ENCODE assay signal across 27 cellular contexts in the genomic region with DNA sequence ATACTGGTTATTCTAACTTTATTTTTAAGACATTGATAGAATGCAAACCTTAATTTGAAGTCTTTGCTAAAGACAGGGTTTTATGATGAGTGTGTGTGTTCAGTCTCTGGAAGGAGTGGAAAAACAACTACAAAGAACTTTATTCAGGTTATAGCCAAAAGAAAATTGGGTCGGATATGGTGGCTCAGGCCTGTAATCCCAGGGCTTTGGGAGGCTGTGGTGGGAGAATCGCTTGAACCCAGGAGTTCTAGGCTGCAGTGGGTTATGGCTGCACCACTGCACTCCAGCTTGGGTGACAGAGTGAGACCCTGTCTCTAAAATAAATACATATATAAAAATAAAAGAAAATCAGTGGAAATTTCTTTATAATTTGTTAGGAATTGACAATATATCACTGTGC.
"Had no signal": no experiment of that assay in that cellular context is flagged by ENCODE, and none has a peak within 500 bp of the region (broad histone marks: within the 10 kb centered on the region; RNA-seq: fewer than 3 reads in every experiment).

No MANE protein-coding gene starts in this region.

- H3K36me3 ChIP-seq: neural progenitor cell, neutrophil, ovary, pancreas, prostate gland, right atrium auricular region, right lobe of liver, sigmoid colon, spleen had no signal

- DNase-seq: natural killer cell; nephron progenitor cell; nucleus accumbens; occipital lobe; ovary; pancreas; posterior cingulate gyrus; psoas muscle; retina; right cardiac atrium; right lobe of liver; sigmoid colon; small intestine; spleen; stimulated activated CD4-positive, alpha-beta T cell treated with anti-CD3 and anti-CD28 coated beads, Interleukin-12 subunit alpha, Interleukin-12 subunit beta, amount 100 ng/mL, for 4 hours; stimulated activated CD4-positive, alpha-beta T cell treated with anti-CD3 and anti-CD28 coated beads, Interleukin-15, amount 100 ng/mL, for 24 hours; stimulated activated CD4-positive, alpha-beta T cell treated with anti-CD3 and anti-CD28 coated beads, Interleukin-1b, Interleukin-23, amount 100 ng/mL, for 48 hours; stimulated activated CD4-positive, alpha-beta T cell treated with anti-CD3 and anti-CD28 coated beads, Interleukin-2, amount 100 ng/mL, for 24 hours had no signal

- ATAC-seq: natural killer cell; natural killer cell treated with Interleukin-12 subunit alpha and Interleukin-12 subunit beta and Interleukin-15 and Interleukin-18, amount 100 ng/mL, for 72 hours; pancreas; psoas muscle; right cardiac atrium; right lobe of liver; sciatic nerve had no signal

- H3K4me1 ChIP-seq: pancreas, parathyroid adenoma, prostate gland, right atrium auricular region, sigmoid colon, spleen had no signal

- H3K4me3 ChIP-seq: neural progenitor cell, ovary, pancreas, prostate gland, right lobe of liver, sigmoid colon, skin epidermis, smooth muscle cell, spleen had no signal

- H3K9me3 ChIP-seq: neutrophil, ovary, pancreas, prostate gland, psoas muscle, right atrium auricular region, right lobe of liver, sigmoid colon, spleen had no signal

- H3K27me3 ChIP-seq: neural progenitor cell, neutrophil, ovary, pancreas, right atrium auricular region, right lobe of liver, sigmoid colon, spleen had no signal

- H3K27ac ChIP-seq: neural progenitor cell, neutrophil, ovary, pancreas, parathyroid adenoma, prostate gland, psoas muscle, right atrium auricular region, right lobe of liver, sigmoid colon, spleen had no signal
